In genomic region chr11:12377106-12377823, GRCh38 we compare ENCODE assay signal across 1 cellular context.
TF ChIP-seq lines count a peak whose summit lies in the region.

Gene PARVA (plus strand): TSS chr11:12377571. CDS start chr11:12377648, 77 bp downstream.

TF ChIP-seq in HEK293, 187 proteins besides CTCF, POLR2A, EP300 and RAD21 (continued from another document):
- peak; percentile 54 for TF ChIP-seq ZBTB11 (tag by site-specific recombination; conservative IDR thresholded peaks at IDR 0.05; ENCODE audit: low read depth)
- TF ChIP-seq ZNF266 (tag by site-specific recombination; IDR thresholded peaks at IDR 0.05; ENCODE audit: low read depth), result no peak
- no peak for TF ChIP-seq AEBP2 (tag by site-specific recombination; IDR thresholded peaks at IDR 0.05; ENCODE audit: borderline replicate concordance)
- TF ChIP-seq ZNF701 (tag by site-specific recombination; IDR thresholded peaks at IDR 0.05), result no peak
- peak; percentile 53 for TF ChIP-seq ZFHX2 (tag by site-specific recombination; conservative IDR thresholded peaks at IDR 0.05)
- TF ChIP-seq ZNF692 (tag by site-specific recombination; IDR thresholded peaks at IDR 0.05), result 0 out of 2 replicates have a peak, but pooled peaks have one; percentile 17
- no peak for TF ChIP-seq PRDM10 (tag by site-specific recombination; IDR thresholded peaks at IDR 0.05)
- no peak for TF ChIP-seq ZNF549 (tag by site-specific recombination; IDR thresholded peaks at IDR 0.05)
- TF ChIP-seq ZNF600 (tag by site-specific recombination; IDR thresholded peaks at IDR 0.05), result peak; percentile 32; the same call in 1 of the 2 replicates
- peak; percentile 65 for TF ChIP-seq ZBTB8A (tag by site-specific recombination; IDR thresholded peaks at IDR 0.05)
- 0 out of 2 replicates have a peak, but pooled peaks have one; percentile 11 for TF ChIP-seq ZIC2 (tag by site-specific recombination; IDR thresholded peaks at IDR 0.05)
- TF ChIP-seq MZF1 (tag by site-specific recombination; IDR thresholded peaks at IDR 0.05; ENCODE audit: borderline replicate concordance), result no peak
- no peak for TF ChIP-seq ZNF449 (tag by site-specific recombination; IDR thresholded peaks at IDR 0.05)
- TF ChIP-seq EGR2 (tag by site-specific recombination; IDR thresholded peaks at IDR 0.05; ENCODE audit: low read depth), result no peak
- TF ChIP-seq ZNF624 (tag by site-specific recombination; IDR thresholded peaks at IDR 0.05), result no peak
